ENCODE assay signal across 24 cellular contexts in genomic region chrX:11934089-11934488, GRCh38.
"Had no signal": no experiment of that assay in that cellular context is flagged by ENCODE, and none has a peak within 500 bp of the region (broad histone marks: within the 10 kb centered on the region; RNA-seq: fewer than 3 reads in every experiment).

No MANE protein-coding gene starts in this region.

- H3K36me3 ChIP-seq: colonic mucosa, esophagus squamous epithelium, gastrocnemius medialis, heart right ventricle, lower lobe of right lung had no signal

- H3K4me1 ChIP-seq: colonic mucosa, esophagus squamous epithelium, gastrocnemius medialis, heart right ventricle, lower lobe of right lung had no signal

- DNase-seq: colonic mucosa; cortex of kidney; dorsolateral prefrontal cortex; effector CD4-positive, alpha-beta T cell; effector memory CD4-positive, alpha-beta T cell; endodermal cell; erythroblast; esophagus squamous epithelium; foreskin fibroblast; foreskin melanocyte; gastrocnemius medialis; glutamatergic neuron; head of caudate nucleus; heart right ventricle; hippocampal formation; left cardiac atrium; left ventricle myocardium superior; lower lobe of right lung; mesendoderm; midbrain; naive thymus-derived CD4-positive, alpha-beta T cell had no signal

- H3K27me3 ChIP-seq: colonic mucosa, esophagus squamous epithelium, gastrocnemius medialis, heart right ventricle had no signal

- H3K4me3 ChIP-seq: colonic mucosa, dorsolateral prefrontal cortex, esophagus squamous epithelium, gastrocnemius medialis, heart right ventricle, lower lobe of right lung had no signal

- ATAC-seq: esophagus mucosa; gastrocnemius medialis; heart right ventricle; left cardiac atrium; left lobe of liver; left ventricle myocardium superior; naive thymus-derived CD4-positive, alpha-beta T cell had no signal

- H3K9me3 ChIP-seq: colonic mucosa, esophagus squamous epithelium, gastrocnemius medialis, heart right ventricle, lower lobe of right lung had no signal

- H3K27ac ChIP-seq: colonic mucosa, dorsolateral prefrontal cortex, epithelial cell of prostate, esophagus squamous epithelium, gastrocnemius medialis, heart right ventricle, lower lobe of right lung had no signal
